In genomic region chrX:24153175-24153795, GRCh38 we compare ENCODE assay signal across 8 cellular contexts.
DNase-seq lines count a peak whose midpoint lies in the region; TF ChIP-seq lines count a peak whose summit lies in the region.

No MANE protein-coding gene starts in this region.

- peak overlapping the region; percentile 97 for H3K4me3 ChIP-seq in adipocyte (ENCODE audit: low read length)

- H3K36me3 ChIP-seq in KOPT-K1 (ENCODE audit: insufficient read depth, low read length) (peaks cover 27% of the 10 kb centered on the region), adipocyte (ENCODE audit: control insufficient read depth, insufficient read depth, low read length, severe bottlenecking) (peaks cover 42% of the 10 kb centered on the region)

- peaks cover 60% of the 10 kb centered on the region for H3K4me1 ChIP-seq in adipocyte (ENCODE audit: control insufficient read depth, insufficient read depth, low read length)

- H3K36me3 Mint-ChIP-seq in nephron (ENCODE audit: low read depth), result peaks cover 39% of the 10 kb centered on the region

- H3K4me3 Mint-ChIP-seq in nephron, result peak overlapping the region; percentile 75 to 85 (median 77)

- no peaks in the 10 kb centered on the region for H3K9me3 Mint-ChIP-seq in nephron

- DNase-seq in DMS79 (lab: John Stamatoyannopoulos, UW), result peak; percentile 7
- DNase-seq in adipocyte (ENCODE audit: low read depth), result peak; percentile 52
- no peak for DNase-seq in GM19238 (ENCODE audit: insufficient read length, low spot score)
- no peak for DNase-seq in middle frontal gyrus (ENCODE audit: extremely low spot score, low spot score)
- no peak for DNase-seq in NCI-H345 treated with DMSO at 0.1 percent for 48 hours (lab: John Stamatoyannopoulos, UW; ENCODE audit: unreplicated experiment)
- no peak for DNase-seq in HK-2 (ENCODE audit: unreplicated experiment)

- peaks cover 72% of the 10 kb centered on the region for H3K4me1 Mint-ChIP-seq in nephron

- peak overlapping the region; percentile 91 to 96 (median 95) for H3K27ac Mint-ChIP-seq in nephron

- H3K9me3 ChIP-seq in KOPT-K1 (ENCODE audit: insufficient read depth, low read length, poor library complexity, severe bottlenecking) (no peaks in the 10 kb centered on the region), adipocyte (ENCODE audit: control insufficient read depth, low read length) (no peaks in the 10 kb centered on the region)

- no peak for TF ChIP-seq CTCF in nephron (IDR thresholded peaks at IDR 0.05; ENCODE audit: unreplicated experiment in 3 of 3)

- H3K27ac ChIP-seq in KOPT-K1 (ENCODE audit: low read depth, low read length, poor library complexity, severe bottlenecking), result peak overlapping the region; percentile 3

- H3K9ac ChIP-seq in adipocyte (ENCODE audit: low read length), result peak overlapping the region; percentile 98

- no peaks in the 10 kb centered on the region for H3K27me3 Mint-ChIP-seq in nephron (ENCODE audit: low read depth)

- no peaks in the 10 kb centered on the region for H3K27me3 ChIP-seq in adipocyte (replicated peaks; ENCODE audit: control insufficient read depth, insufficient read depth, low read length)

Comparison
In these comparisons a context has a peak if more than half of its experiments do, and no peak if none do; other contexts are left out.
1. DNase-seq: peak in DMS79 (single experiment) and adipocyte (single experiment); none in GM19238 (single experiment), middle frontal gyrus (single experiment), NCI-H345 treated with DMSO at 0.1 percent for 48 hours (single experiment) and HK-2 (single experiment).